8 cellular contexts compared by ENCODE assay signal in genomic region chr5:134758176-134758503, GRCh38. TPM values are rescaled to one million over a fixed set of nuclear protein-coding genes. Genes with fewer than 3 reads are reported as not detected.
A peak's percentile ranks its signal among the peaks of the same experiment; 100 is the strongest.
DNase-seq lines count a peak whose midpoint lies in the region; ATAC-seq, FAIRE-seq and TF ChIP-seq lines count a peak whose summit lies in the region.

No MANE protein-coding gene starts in this region.

- CTCF ChIA-PET in CD4-positive, alpha-beta T cell (lab: Charles Lee), result interaction anchor here (1.0 to 5.3 kb wide), 10 partner anchors 12 to 347 kb away, joined by 3 to 78 read pairs (median 4); partner anchors contain the start of genes C5orf24, CAMLG, CDKN2AIPNL and PCBD2

- H3K27me3 ChIP-seq in CD4-positive, alpha-beta T cell (ENCODE audit: control insufficient read depth, insufficient read depth, low read length), result no peaks in the 10 kb centered on the region

- peak overlapping the region; percentile 100 for H3K4me3 Mint-ChIP-seq in CD4-positive, alpha-beta T cell
- H3K4me3 Mint-ChIP-seq in brain (peak overlapping the region; percentile 99 to 100 (median 100)), mesothelial cell of epicardium (peak overlapping the region; percentile 100)

- peak in 1 of 10 experiments; percentile 2 for DNase-seq in CD4-positive, alpha-beta T cell
- DNase-seq in mesothelial cell of epicardium (ENCODE audit: low spot score in 2 of 2, unreplicated experiment in 2 of 2) (no peak), GM19239 (ENCODE audit: insufficient read length, low spot score) (no peak), COLO829 (ENCODE audit: low spot score) (no peak)
- DNase-seq in stimulated activated CD4-positive, alpha-beta T cell treated with anti-CD3 and anti-CD28 coated beads, Interleukin-15, amount 100 ng/mL, for 24 hours, result no peak

- FAIRE-seq in GM19239 (lab: Jason Lieb, UNC), result no peak

- H3K27ac ChIP-seq in CD4-positive, alpha-beta T cell (ENCODE audit: low read depth, low read length), result peak overlapping the region; percentile 46

- H3K9me3 ChIP-seq in CD4-positive, alpha-beta T cell (ENCODE audit: control insufficient read depth, low read length), result no peaks in the 10 kb centered on the region

- H3K4me1 Mint-ChIP-seq in CD4-positive, alpha-beta T cell (ENCODE audit: low read depth), result peaks cover 38% of the 10 kb centered on the region
- H3K4me1 Mint-ChIP-seq in brain (peaks cover 41% of the 10 kb centered on the region), mesothelial cell of epicardium (peaks cover 18% of the 10 kb centered on the region)

- H3K36me3 Mint-ChIP-seq in CD4-positive, alpha-beta T cell (ENCODE audit: low read depth), result peaks cover 15% of the 10 kb centered on the region
- H3K36me3 Mint-ChIP-seq in brain (peaks cover 5% of the 10 kb centered on the region), mesothelial cell of epicardium (no peaks in the 10 kb centered on the region)

- peak overlapping the region; percentile 95 for H3K27ac Mint-ChIP-seq in CD4-positive, alpha-beta T cell
- H3K27ac Mint-ChIP-seq in brain (peak overlapping the region; percentile 96 to 99 (median 98)), mesothelial cell of epicardium (peak overlapping the region; percentile 97)

- POLR2A ChIA-PET in CD4-positive, alpha-beta T cell (lab: Charles Lee), result interaction anchor here (0.6 to 4.2 kb wide), 10 partner anchors 17 to 1706 kb away, joined by 3 to 71 read pairs (median 4); partner anchors contain the start of genes CAMLG, HSPA4, PCBD2 and PPP2CA

- intact Hi-C loops in CD4-positive, alpha-beta T cell (cut with DNase I, micrococcal nuclease), result loop anchor here (1.0 to 10.0 kb wide), 6 partner anchors 20 to 1796 kb away; partner anchors contain the start of genes CAMLG (in 2 of the 2), AFF4 (in 1 of the 2), JADE2 (in 1 of the 2) and PPP2CA (in 1 of the 2)

- no peaks in the 10 kb centered on the region for H3K9me3 Mint-ChIP-seq in CD4-positive, alpha-beta T cell
- H3K9me3 Mint-ChIP-seq in brain (no peaks in the 10 kb centered on the region), mesothelial cell of epicardium (no peaks in the 10 kb centered on the region)

- H3K27me3 Mint-ChIP-seq in CD4-positive, alpha-beta T cell, result no peaks in the 10 kb centered on the region
- H3K27me3 Mint-ChIP-seq in brain (peaks cover 8% of the 10 kb centered on the region), mesothelial cell of epicardium (ENCODE audit: low read depth) (no peaks in the 10 kb centered on the region)

- no peak for ATAC-seq in CD4-positive, alpha-beta T cell (ENCODE audit: poor library complexity)
- ATAC-seq in HG03064 (IDR thresholded peaks at IDR 0.05; ENCODE audit: low read depth, unreplicated experiment), result peak; percentile 14
- no peak for ATAC-seq in GM21390 (IDR thresholded peaks at IDR 0.05; ENCODE audit: unreplicated experiment)

- no peak for TF ChIP-seq CTCF in CD4-positive, alpha-beta T cell (IDR thresholded peaks at IDR 0.05)
- TF ChIP-seq CTCF in brain (conservative IDR thresholded peaks at IDR 0.05) (no peak), mesothelial cell of epicardium (IDR thresholded peaks at IDR 0.05; ENCODE audit: unreplicated experiment) (no peak)

RNA-seq across cellular contexts. Expression of gene DDX46, which starts 0.4 kb away (rescaled TPM):
- total RNA-seq in CD4-positive, alpha-beta T cell, result 10 to 100 TPM; 35.5 to 35.8 TPM
- 36.0 TPM for polyA plus RNA-seq in brain (ENCODE audit: insufficient read depth, low read depth, low replicate concordance)
- total RNA-seq in mesothelial cell of epicardium, result 61.3 to 64.9 TPM (median 61.7 TPM) in 3 replicates

RNA-seq across cellular contexts. Expression of gene CAMLG, which starts 19.8 kb away (rescaled TPM):
- 10 to 100 TPM; 49.3 to 51.1 TPM for total RNA-seq in CD4-positive, alpha-beta T cell
- 38.4 TPM for polyA plus RNA-seq in brain (ENCODE audit: insufficient read depth, low read depth, low replicate concordance)
- total RNA-seq in mesothelial cell of epicardium, result 48.8 to 55.8 TPM (median 49.2 TPM) in 3 replicates
